In the genomic region with DNA sequence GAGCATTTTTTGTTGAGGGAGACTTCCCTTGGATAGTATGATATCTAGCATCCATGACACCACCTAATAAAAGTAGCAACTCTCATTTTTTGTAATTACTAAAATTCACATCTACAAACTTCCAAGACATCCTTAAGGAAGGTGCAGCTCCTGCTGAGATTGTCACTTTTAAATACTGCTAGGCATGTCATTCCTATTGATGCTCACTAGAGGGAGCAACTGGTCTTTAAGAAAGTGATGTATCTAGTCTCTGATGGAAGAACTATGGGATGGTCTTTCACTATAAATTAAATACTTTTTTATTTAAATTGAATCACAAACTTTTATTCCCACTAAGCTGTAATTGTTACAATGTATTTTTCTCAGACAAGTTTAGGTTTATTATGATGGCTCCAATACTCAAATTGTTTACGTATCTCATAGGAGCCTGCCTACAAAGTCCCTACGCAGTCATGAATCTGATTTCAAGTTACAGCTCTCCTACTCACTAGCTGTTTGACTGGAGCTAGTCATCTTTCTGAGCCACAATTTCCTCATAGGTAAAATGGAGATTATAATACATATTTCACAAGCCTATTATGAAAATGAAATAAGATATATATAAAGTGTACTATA, we compare ENCODE assay signal across 1 cellular context.
A peak's percentile ranks its signal among the peaks of the same experiment; 100 is the strongest.
TF ChIP-seq lines count a peak whose summit lies in the region.

No MANE protein-coding gene starts in this region.

TF ChIP-seq in HepG2, 621 proteins besides CTCF, POLR2A, EP300 and RAD21:
- TF ChIP-seq HOXD1 (CRISPR knock-in tag; IDR thresholded peaks at IDR 0.05), result no peak
- TF ChIP-seq SMC3 (IDR thresholded peaks at IDR 0.05; ENCODE audit: low read length), result peak; percentile 58; the same call in 1 of the 2 replicates
- peak; percentile 79 for TF ChIP-seq STAG1 (CRISPR knock-in tag; IDR thresholded peaks at IDR 0.05)
- TF ChIP-seq, protein P1, sequence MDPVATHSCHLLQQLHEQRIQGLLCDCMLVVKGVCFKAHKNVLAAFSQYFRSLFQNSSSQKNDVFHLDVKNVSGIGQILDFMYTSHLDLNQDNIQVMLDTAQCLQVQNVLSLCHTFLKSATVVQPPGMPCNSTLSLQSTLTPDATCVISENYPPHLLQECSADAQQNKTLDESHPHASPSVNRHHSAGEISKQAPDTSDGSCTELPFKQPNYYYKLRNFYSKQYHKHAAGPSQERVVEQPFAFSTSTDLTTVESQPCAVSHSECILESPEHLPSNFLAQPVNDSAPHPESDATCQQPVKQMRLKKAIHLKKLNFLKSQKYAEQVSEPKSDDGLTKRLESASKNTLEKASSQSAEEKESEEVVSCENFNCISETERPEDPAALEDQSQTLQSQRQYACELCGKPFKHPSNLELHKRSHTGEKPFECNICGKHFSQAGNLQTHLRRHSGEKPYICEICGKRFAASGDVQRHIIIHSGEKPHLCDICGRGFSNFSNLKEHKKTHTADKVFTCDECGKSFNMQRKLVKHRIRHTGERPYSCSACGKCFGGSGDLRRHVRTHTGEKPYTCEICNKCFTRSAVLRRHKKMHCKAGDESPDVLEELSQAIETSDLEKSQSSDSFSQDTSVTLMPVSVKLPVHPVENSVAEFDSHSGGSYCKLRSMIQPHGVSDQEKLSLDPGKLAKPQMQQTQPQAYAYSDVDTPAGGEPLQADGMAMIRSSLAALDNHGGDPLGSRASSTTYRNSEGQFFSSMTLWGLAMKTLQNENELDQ (CRISPR knock-in tag; IDR thresholded peaks at IDR 0.05; ENCODE audit: borderline replicate concordance), result no peak
- 0 out of 2 replicates have a peak, but pooled peaks have one; percentile 19 for TF ChIP-seq SAP130 (CRISPR knock-in tag; IDR thresholded peaks at IDR 0.05; ENCODE audit: low read depth)
- TF ChIP-seq ZNF713 (CRISPR knock-in tag; IDR thresholded peaks at IDR 0.05), result no peak
- TF ChIP-seq, protein P2, sequence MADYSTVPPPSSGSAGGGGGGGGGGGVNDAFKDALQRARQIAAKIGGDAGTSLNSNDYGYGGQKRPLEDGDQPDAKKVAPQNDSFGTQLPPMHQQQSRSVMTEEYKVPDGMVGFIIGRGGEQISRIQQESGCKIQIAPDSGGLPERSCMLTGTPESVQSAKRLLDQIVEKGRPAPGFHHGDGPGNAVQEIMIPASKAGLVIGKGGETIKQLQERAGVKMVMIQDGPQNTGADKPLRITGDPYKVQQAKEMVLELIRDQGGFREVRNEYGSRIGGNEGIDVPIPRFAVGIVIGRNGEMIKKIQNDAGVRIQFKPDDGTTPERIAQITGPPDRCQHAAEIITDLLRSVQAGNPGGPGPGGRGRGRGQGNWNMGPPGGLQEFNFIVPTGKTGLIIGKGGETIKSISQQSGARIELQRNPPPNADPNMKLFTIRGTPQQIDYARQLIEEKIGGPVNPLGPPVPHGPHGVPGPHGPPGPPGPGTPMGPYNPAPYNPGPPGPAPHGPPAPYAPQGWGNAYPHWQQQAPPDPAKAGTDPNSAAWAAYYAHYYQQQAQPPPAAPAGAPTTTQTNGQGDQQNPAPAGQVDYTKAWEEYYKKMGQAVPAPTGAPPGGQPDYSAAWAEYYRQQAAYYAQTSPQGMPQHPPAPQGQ (CRISPR knock-in tag; IDR thresholded peaks at IDR 0.05; ENCODE audit: borderline replicate concordance), result no peak
- 0 out of 4 replicates have a peak, but pooled peaks of 1 of the 2 experiments have one; percentile 15 for TF ChIP-seq KLF16 (CRISPR knock-in tag; IDR thresholded peaks at IDR 0.05)
- TF ChIP-seq ZNF761 (CRISPR knock-in tag; conservative IDR thresholded peaks at IDR 0.05), result no peak
- no peak for TF ChIP-seq SP1 (IDR thresholded peaks at IDR 0.05)
- TF ChIP-seq SP1 (CRISPR knock-in tag; IDR thresholded peaks at IDR 0.05), result no peak
- TF ChIP-seq, protein P3, sequence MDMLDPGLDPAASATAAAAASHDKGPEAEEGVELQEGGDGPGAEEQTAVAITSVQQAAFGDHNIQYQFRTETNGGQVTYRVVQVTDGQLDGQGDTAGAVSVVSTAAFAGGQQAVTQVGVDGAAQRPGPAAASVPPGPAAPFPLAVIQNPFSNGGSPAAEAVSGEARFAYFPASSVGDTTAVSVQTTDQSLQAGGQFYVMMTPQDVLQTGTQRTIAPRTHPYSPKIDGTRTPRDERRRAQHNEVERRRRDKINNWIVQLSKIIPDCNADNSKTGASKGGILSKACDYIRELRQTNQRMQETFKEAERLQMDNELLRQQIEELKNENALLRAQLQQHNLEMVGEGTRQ (IDR thresholded peaks at IDR 0.05; ENCODE audit: low read depth, low read length), result no peak
- TF ChIP-seq, protein P3 (CRISPR knock-in tag; IDR thresholded peaks at IDR 0.05; ENCODE audit: borderline replicate concordance), result no peak
- TF ChIP-seq FOXA3 (CRISPR knock-in tag; IDR thresholded peaks at IDR 0.05), result peak; percentile 20; the same call in 1 of the 2 replicates
- no peak for TF ChIP-seq ZNF550 (CRISPR knock-in tag; IDR thresholded peaks at IDR 0.05; ENCODE audit: borderline replicate concordance)
- TF ChIP-seq, protein P4, sequence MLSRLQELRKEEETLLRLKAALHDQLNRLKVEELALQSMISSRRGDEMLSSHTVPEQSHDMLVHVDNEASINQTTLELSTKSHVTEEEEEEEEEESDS (CRISPR knock-in tag; IDR thresholded peaks at IDR 0.05; ENCODE audit: borderline replicate concordance), result no peak
